14 cellular contexts compared by ENCODE assay signal in the genomic region with DNA sequence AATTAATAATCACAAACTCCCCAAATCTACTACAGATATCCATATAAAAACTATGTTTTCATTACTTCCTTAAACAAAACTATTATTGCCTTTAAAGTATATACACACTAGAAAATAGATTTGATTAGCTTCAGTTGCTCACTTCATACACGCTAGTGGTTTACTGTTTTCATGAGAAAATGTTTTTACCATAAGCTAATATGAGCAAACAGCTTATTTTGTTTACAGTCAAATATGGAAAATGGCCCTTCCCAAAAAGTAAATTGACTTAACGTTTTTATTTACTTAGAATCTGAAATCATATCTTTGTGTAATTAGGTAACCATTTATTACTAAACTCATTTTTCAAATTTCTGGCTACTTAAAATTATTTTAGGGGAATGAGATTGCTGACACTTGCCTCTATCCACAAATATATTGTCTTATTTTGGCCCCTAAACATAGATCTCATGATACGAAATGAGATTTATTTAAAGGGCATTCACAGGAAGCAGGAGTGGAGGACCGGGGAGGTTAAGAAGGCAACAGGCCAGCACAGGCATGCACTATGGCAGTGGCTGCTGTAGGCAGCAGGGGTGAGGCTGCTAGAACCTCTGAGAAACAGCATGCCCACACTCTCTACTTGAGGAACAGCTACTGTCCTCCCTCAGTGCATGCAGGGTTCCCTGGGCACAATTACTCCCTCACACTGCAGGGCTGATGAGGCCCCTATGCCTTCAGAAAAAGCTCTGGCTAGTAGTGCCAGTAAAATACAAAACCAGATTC. TPM values are rescaled to one million over a fixed set of nuclear protein-coding genes. Genes with fewer than 3 reads are reported as not detected.
A peak's percentile ranks its signal among the peaks of the same experiment; 100 is the strongest.
DNase-seq lines count a peak whose midpoint lies in the region; ATAC-seq and TF ChIP-seq lines count a peak whose summit lies in the region.
"Had no signal": no experiment of that assay in that cellular context is flagged by ENCODE, and none has a peak within 500 bp of the region (broad histone marks: within the 10 kb centered on the region; RNA-seq: fewer than 3 reads in every experiment).

No MANE protein-coding gene starts in this region.

- CTCF ChIA-PET in PC-3 (lab: Charles Lee), result interaction anchor here (0.6 to 0.8 kb wide), 2 partner anchors 70 to 176 kb away, joined by 3 to 5 read pairs; no protein-coding TSS in a partner anchor

- H3K27me3 Mint-ChIP-seq in neural progenitor cell (ENCODE audit: insufficient read depth, low read depth), result no peaks in the 10 kb centered on the region

- peak overlapping the region; percentile 42 for H3K27ac Mint-ChIP-seq in neural progenitor cell
- H3K27ac Mint-ChIP-seq: CD8-positive, alpha-beta memory T cell had no signal

- H3K4me3 Mint-ChIP-seq in neural progenitor cell, result no peak overlapping the region
- H3K4me3 Mint-ChIP-seq: CD8-positive, alpha-beta memory T cell had no signal

- H3K9ac ChIP-seq in PC-3 (ENCODE audit: low read length), result no peak overlapping the region; the same call in 1 of the 2 replicates
- no peak overlapping the region for H3K9ac ChIP-seq in neural progenitor cell

- H3K4me1 Mint-ChIP-seq in neural progenitor cell, result peaks cover 38% of the 10 kb centered on the region
- H3K4me1 Mint-ChIP-seq: CD8-positive, alpha-beta memory T cell had no signal

- H2AFZ ChIP-seq in PC-3 (ENCODE audit: low read length) (no peak overlapping the region), neural progenitor cell (replicated peaks) (peak overlapping the region; percentile 50)

- POLR2A ChIA-PET in PC-3 (lab: Charles Lee; ENCODE audit: unreplicated experiment), result interaction anchor here (0.5 to 0.7 kb wide), 3 partner anchors 30 to 564 kb away, joined by 3 to 5 read pairs (median 3); no protein-coding TSS in a partner anchor

- H3F3A ChIP-seq in PC-3 (ENCODE audit: low read length, unreplicated experiment) (no peaks in the 10 kb centered on the region), neural progenitor cell (ENCODE audit: low read depth) (no peaks in the 10 kb centered on the region)

- H3K4me1 ChIP-seq in PC-3 (ENCODE audit: insufficient read depth, low read length) (peaks cover 21% of the 10 kb centered on the region), neural progenitor cell (peaks cover 11% of the 10 kb centered on the region)
- H3K4me1 ChIP-seq: BE2C had no signal

- ATAC-seq in PC-3 (peak; percentile 78), HG02840 (IDR thresholded peaks at IDR 0.05; ENCODE audit: low FRiP score, unreplicated experiment) (no peak)

- no peaks in the 10 kb centered on the region for H3K9me2 ChIP-seq in PC-3 (replicated peaks; ENCODE audit: low read length)

- H4K20me1 ChIP-seq in PC-3 (ENCODE audit: low read length) (no peaks in the 10 kb centered on the region), neural progenitor cell (ENCODE audit: low read depth) (no peaks in the 10 kb centered on the region)

- TF ChIP-seq CTCF in PC-3 (conservative IDR thresholded peaks at IDR 0.05; ENCODE audit: low read depth, low read length) (no peak), neural progenitor cell (IDR thresholded peaks at IDR 0.05) (no peak)

- no peaks in the 10 kb centered on the region for H3K9me3 Mint-ChIP-seq in neural progenitor cell
- H3K9me3 Mint-ChIP-seq: CD8-positive, alpha-beta memory T cell had no signal

- no peaks in the 10 kb centered on the region for H3K36me3 ChIP-seq in PC-3 (ENCODE audit: low read depth, low read length)
- H3K36me3 ChIP-seq in neural progenitor cell, result no peaks in the 10 kb centered on the region
- H3K36me3 ChIP-seq: BE2C had no signal

- peak; percentile 49 for DNase-seq in DMS53 (lab: John Stamatoyannopoulos, UW)
- DNase-seq in PC-3, result peak; percentile 34
- peak; percentile 6 for DNase-seq in epithelial cell of prostate (ENCODE audit: low read depth, low spot score)
- DNase-seq in neural progenitor cell (ENCODE audit: low spot score), result no peak
- no peak for DNase-seq in Kasumi-1 (lab: John Stamatoyannopoulos, UW)
- DNase-seq in OCI-M2 (lab: John Stamatoyannopoulos, UW; ENCODE audit: unreplicated experiment), result no peak
- DNase-seq: BE2C; CD8-positive, alpha-beta memory T cell; NCI-H1048; NCI-H187 treated with DMSO at 0.1 percent for 48 hours; NCI-H510A had no signal

- H3K27ac ChIP-seq in PC-3 (ENCODE audit: low read length) (peak overlapping the region; percentile 24), epithelial cell of prostate (peak overlapping the region; percentile 21), neural progenitor cell (no peak overlapping the region)

- H3K36me3 Mint-ChIP-seq in neural progenitor cell, result no peaks in the 10 kb centered on the region
- H3K36me3 Mint-ChIP-seq: CD8-positive, alpha-beta memory T cell had no signal

- intact Hi-C loops in PC-3 (cut with micrococcal nuclease), result loop anchor here (2.0 to 10.0 kb wide), 3 partner anchors 56 to 140 kb away; no protein-coding TSS in a partner anchor

- H3K4me3 ChIP-seq in PC-3 (ENCODE audit: low read length) (no peak overlapping the region), neural progenitor cell (no peak overlapping the region)

- H3K9me3 ChIP-seq in PC-3 (ENCODE audit: low read length) (no peaks in the 10 kb centered on the region), neural progenitor cell (ENCODE audit: low read depth) (no peaks in the 10 kb centered on the region)
- H3K9me3 ChIP-seq: BE2C had no signal

- H3K27me3 ChIP-seq in PC-3 (ENCODE audit: low read length) (no peaks in the 10 kb centered on the region), neural progenitor cell (no peaks in the 10 kb centered on the region)
- H3K27me3 ChIP-seq: BE2C had no signal

- no TSS peak for BruUV-seq in PC-3 (replicated peaks; lab: Mats Ljungman, UMichigan)

- peak overlapping the region; percentile 32 for H3K4me2 ChIP-seq in PC-3 (ENCODE audit: low read length)
- no peak overlapping the region for H3K4me2 ChIP-seq in neural progenitor cell

- H3K79me2 ChIP-seq in PC-3 (ENCODE audit: low read length), result no peaks in the 10 kb centered on the region
- no peaks in the 10 kb centered on the region for H3K79me2 ChIP-seq in neural progenitor cell (ENCODE audit: low read depth)

RNA-seq across cellular contexts. Expression of gene SOSTDC1, which starts 29.6 kb away (rescaled TPM):
- 0.22 and 0.63 TPM in 2 replicates for total RNA-seq in PC-3 (2014; rRNA removed)
- 1.9 TPM in 2 replicates for total RNA-seq in neural progenitor cell (ENCODE audit: low replicate concordance)
- total RNA-seq: CD8-positive, alpha-beta memory T cell; M059J had no signal

RNA-seq across cellular contexts. Expression of gene LRRC72, which starts 31.5 kb away (rescaled TPM):
- not detected in 2 replicates for total RNA-seq in PC-3 (2014; rRNA removed)
- not detected in 2 replicates for total RNA-seq in neural progenitor cell (ENCODE audit: low replicate concordance)
- total RNA-seq: CD8-positive, alpha-beta memory T cell; M059J; RPMI7951 had no signal

Comparison
In these comparisons a context has a peak if more than half of its experiments do, and no peak if none do; other contexts are left out.
1. DNase-seq: peak in DMS53 (single experiment), PC-3 (single experiment) and epithelial cell of prostate (single experiment); none in neural progenitor cell (single experiment), Kasumi-1 (0 of 2) and OCI-M2 (single experiment).